In the genomic region with DNA sequence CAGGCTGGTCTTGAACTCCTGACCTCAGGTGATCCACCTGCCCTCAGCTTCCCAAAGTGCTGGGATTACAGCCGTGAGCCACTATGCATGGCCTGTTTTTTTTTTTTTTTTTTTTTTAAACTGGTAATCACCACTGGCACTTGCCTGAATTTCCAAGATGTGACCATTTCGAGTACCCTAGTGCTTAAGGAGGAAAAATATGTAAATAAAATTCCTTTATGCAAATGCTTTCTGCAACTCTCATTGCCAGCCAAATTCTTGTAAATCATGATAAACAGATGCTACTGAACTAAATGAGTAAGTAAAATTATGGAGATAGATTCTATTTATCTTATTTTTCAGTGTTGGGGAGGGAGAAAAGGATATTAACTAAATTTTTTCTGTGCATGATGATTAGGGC, we compare ENCODE assay signal across 29 cellular contexts.
"Had no signal": no experiment of that assay in that cellular context is flagged by ENCODE, and none has a peak within 500 bp of the region (broad histone marks: within the 10 kb centered on the region; RNA-seq: fewer than 3 reads in every experiment).

No MANE protein-coding gene starts in this region.

- H3K9ac ChIP-seq: SK-N-SH had no signal

- H3K4me2 ChIP-seq: SK-N-SH had no signal

- ATAC-seq: activated T-cell treated with anti-CD3 and anti-CD28 coated beads, Interleukin-2, amount 50 U/mL, for 4 hours; PC-3 had no signal

- H3K27ac ChIP-seq: brain microvascular endothelial cell, Peyer's patch, SJSA1 had no signal

- H3K27me3 ChIP-seq: brain microvascular endothelial cell, Peyer's patch, SJSA1 had no signal

- H3K9me3 ChIP-seq: Peyer's patch, SK-N-SH had no signal

- H3K4me1 ChIP-seq: Peyer's patch, SJSA1 had no signal

- H3K4me3 ChIP-seq: Peyer's patch, SJSA1 had no signal

- DNase-seq: activated CD4-positive, alpha-beta memory T cell treated with anti-CD3 and anti-CD28 coated beads for 36 hours; activated CD4-positive, alpha-beta T cell treated with anti-CD3 and anti-CD28 coated beads, Interleukin-2, amount 10 ng/mL, durations not matched to agents 7 days and 5 days; activated CD8-positive, alpha-beta memory T cell treated with anti-CD3 and anti-CD28 coated beads, Interleukin-2, amount 50 U/mL, for 4 hours; activated gamma-delta T cell treated with Interleukin-2 at 50 U/mL for 16 hours; activated naive CD4-positive, alpha-beta T cell treated with anti-CD3 and anti-CD28 coated beads, Interleukin-2, amount 10 ng/mL, durations not matched to agents 7 days and 5 days; activated naive CD8-positive, alpha-beta T cell treated with anti-CD3 and anti-CD28 coated beads, Interleukin-2, amount 50 U/mL, for 24 hours; activated T-cell treated with anti-CD3 and anti-CD28 coated beads for 4 hours; activated T-cell treated with anti-CD3 and anti-CD28 coated beads, Interleukin-2, amount 50 U/mL, for 4 hours; amniotic stem cell; aorta; brain microvascular endothelial cell; central memory CD4-positive, alpha-beta T cell; Karpas-422; NCI-H1105 treated with DMSO at 0.1 percent for 48 hours; NCI-H1436; NCI-H1694; NCI-H1930; NCI-H2081 treated with DMSO at 0.1 percent for 48 hours; NCI-H226; NCI-H446 treated with DMSO at 0.1 percent for 48 hours; NCI-H524; NCI-H748 treated with DMSO at 0.1 percent for 48 hours; NK-92 treated with Interleukin-12 subunit alpha and Interleukin-12 subunit beta, amount 100 ng/mL, for 24 hours; PC-3; Peyer's patch; RPMI8226; SHP77 treated with DMSO at 0.1 percent for 48 hours; SK-N-SH had no signal

- H3K36me3 ChIP-seq: brain microvascular endothelial cell, Peyer's patch had no signal
